In the genomic region with DNA sequence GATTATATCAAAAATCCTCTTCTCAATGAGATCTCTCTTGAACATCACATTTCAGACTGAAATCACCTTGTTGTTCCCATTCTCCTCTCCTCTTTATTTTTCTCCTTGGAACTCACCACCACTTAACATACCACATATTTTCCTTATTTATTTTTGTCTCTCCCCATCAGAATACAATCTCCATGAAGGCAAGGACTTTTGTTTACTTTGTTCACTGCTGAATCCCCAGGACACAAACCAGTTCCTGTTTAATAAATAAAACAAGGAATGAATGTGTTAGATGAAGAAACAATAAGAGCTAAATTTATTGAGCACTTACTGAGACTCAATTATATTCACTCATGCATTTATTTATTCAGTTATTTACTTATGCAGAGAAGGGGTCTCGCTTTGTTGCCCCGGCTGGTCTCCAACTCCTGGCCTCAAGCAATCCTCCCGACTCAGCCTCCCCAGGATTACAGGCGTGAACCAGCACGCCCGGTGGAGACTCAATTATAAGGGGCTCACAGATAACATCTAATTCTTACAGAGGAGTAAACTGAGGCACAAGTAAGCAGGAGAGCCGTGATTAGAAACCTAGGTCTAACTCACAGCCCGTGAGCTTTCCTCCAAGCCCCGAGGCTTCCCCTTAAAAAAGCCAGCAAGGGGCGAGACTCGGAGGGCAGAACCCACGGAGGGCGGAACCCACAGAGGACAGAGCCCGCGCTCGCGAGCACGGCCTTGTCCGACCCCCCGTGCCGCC, we compare ENCODE assay signal across 8 cellular contexts. TPM values are rescaled to one million over a fixed set of nuclear protein-coding genes. Genes with fewer than 3 reads are reported as not detected.
DNase-seq lines count a peak whose midpoint lies in the region; ATAC-seq and TF ChIP-seq lines count a peak whose summit lies in the region.

No MANE protein-coding gene starts in this region.

- no peaks in the 10 kb centered on the region for H3K27me3 ChIP-seq in MM.1S (replicated peaks; ENCODE audit: insufficient read depth, low read length)
- H3K27me3 ChIP-seq in naive thymus-derived CD4-positive, alpha-beta T cell (ENCODE audit: control insufficient read depth in 2 of 2, insufficient read depth in 2 of 2, low read length in 2 of 2) = no peaks in the 10 kb centered on the region

- intact Hi-C loops in naive thymus-derived CD4-positive, alpha-beta T cell (cut with micrococcal nuclease) = loop anchor here (1.0 to 10.0 kb wide), 15 partner anchors 28 to 1312 kb away; partner anchors contain the start of genes ADAM17 (in 2 of the 2), CPSF3 (in 2 of the 2), HPCAL1 (in 2 of the 2) and ITGB1BP1 (in 2 of the 2)

- H3K27ac Mint-ChIP-seq in naive thymus-derived CD4-positive, alpha-beta T cell = peak overlapping the region; percentile 74 to 97 (median 92)

- peak overlapping the region; percentile 87 for H2AFZ ChIP-seq in MM.1S (ENCODE audit: low read length)

- no peaks in the 10 kb centered on the region for H3K9me2 ChIP-seq in MM.1S (replicated peaks; ENCODE audit: insufficient read depth, low read length)

- peak overlapping the region; percentile 89 for H3K4me3 ChIP-seq in AG09309 (ENCODE audit: control insufficient read depth, low read depth, low read length)
- H3K4me3 ChIP-seq in MM.1S (ENCODE audit: low read length) = peak overlapping the region; percentile 86
- H3K4me3 ChIP-seq in coronary artery = peak overlapping the region; percentile 83
- H3K4me3 ChIP-seq in naive thymus-derived CD4-positive, alpha-beta T cell (ENCODE audit: low read length) = peak overlapping the region; percentile 85

- TF ChIP-seq CTCF in AG09309 (IDR thresholded peaks at IDR 0.05; ENCODE audit: control insufficient read depth, insufficient read depth, low read depth, low read length, missing control alignments) = no peak
- TF ChIP-seq CTCF in MM.1S (IDR thresholded peaks at IDR 0.05; ENCODE audit: low read length) = no peak
- no peak for TF ChIP-seq CTCF in coronary artery (IDR thresholded peaks at IDR 0.05)

- H4K20me1 ChIP-seq in MM.1S (ENCODE audit: insufficient read depth, low read length) = no peaks in the 10 kb centered on the region

- peaks cover 36% of the 10 kb centered on the region for H3K79me2 ChIP-seq in MM.1S (ENCODE audit: low read length)

- H3K4me2 ChIP-seq in MM.1S (ENCODE audit: low read depth, low read length) = peak overlapping the region; percentile 91

- peak overlapping the region; percentile 74; the same call in 1 of the 2 replicates for H3K9ac ChIP-seq in MM.1S (ENCODE audit: low read length)

- H3F3A ChIP-seq in MM.1S (ENCODE audit: insufficient read depth, low read length) = peaks cover 23% of the 10 kb centered on the region

- H3K27me3 Mint-ChIP-seq in naive thymus-derived CD4-positive, alpha-beta T cell = peaks cover 0 to 6% (median 0%) of the 10 kb centered on the region in 5 donors

- H3K4me3 Mint-ChIP-seq in naive thymus-derived CD4-positive, alpha-beta T cell = peak overlapping the region; percentile 89 to 95 (median 93)

- DNase-seq in AG09309 (ENCODE audit: low read depth) (no peak), MM.1S (no peak), coronary artery (ENCODE audit: low spot score) (no peak), C1 segment of cervical spinal cord (lab: John Stamatoyannopoulos, UW) (no peak), NCI-H146 treated with DMSO at 0.1 percent for 48 hours (lab: John Stamatoyannopoulos, UW; ENCODE audit: unreplicated experiment) (no peak)
- no peak for DNase-seq in naive thymus-derived CD4-positive, alpha-beta T cell

- no peaks in the 10 kb centered on the region for H3K9me3 ChIP-seq in MM.1S (replicated peaks; ENCODE audit: insufficient read depth, low read length)
- H3K9me3 ChIP-seq in naive thymus-derived CD4-positive, alpha-beta T cell (ENCODE audit: control insufficient read depth in 2 of 3, low read length in 3 of 3) = no peaks in the 10 kb centered on the region

- H3K4me1 ChIP-seq in MM.1S (ENCODE audit: low read length) = peaks cover 7% of the 10 kb centered on the region
- peaks cover 11 to 13% of the 10 kb centered on the region in 2 donors for H3K4me1 ChIP-seq in naive thymus-derived CD4-positive, alpha-beta T cell (ENCODE audit: control insufficient read depth in 2 of 2, insufficient read depth in 2 of 2, low read length in 2 of 2)

- CTCF ChIA-PET in naive thymus-derived CD4-positive, alpha-beta T cell (lab: Charles Lee) = interaction anchor here (1.7 kb wide), 1 partner anchor 28 kb away, joined by 5 read pairs; no protein-coding TSS in a partner anchor

- H3K4me1 Mint-ChIP-seq in naive thymus-derived CD4-positive, alpha-beta T cell = peaks cover 25 to 50% (median 45%) of the 10 kb centered on the region in 7 donors

- H3K27ac ChIP-seq in MM.1S (ENCODE audit: low read length) (peak overlapping the region; percentile 81; the same call in 1 of the 2 replicates), coronary artery (peak overlapping the region; percentile 74 to 84)
- H3K27ac ChIP-seq in naive thymus-derived CD4-positive, alpha-beta T cell (ENCODE audit: low read depth, low read length) = peak overlapping the region; percentile 72

- H3K36me3 ChIP-seq in MM.1S (replicated peaks; ENCODE audit: insufficient read depth, low read length) = no peaks in the 10 kb centered on the region
- peaks cover 0 to 5% (median 5%) of the 10 kb centered on the region in 3 experiments for H3K36me3 ChIP-seq in naive thymus-derived CD4-positive, alpha-beta T cell (ENCODE audit: control insufficient read depth in 2 of 3, insufficient read depth in 3 of 3, low read length in 3 of 3)

- peaks cover 0 to 1% (median 0%) of the 10 kb centered on the region in 11 donors for H3K9me3 Mint-ChIP-seq in naive thymus-derived CD4-positive, alpha-beta T cell

- no peak for ATAC-seq in naive thymus-derived CD4-positive, alpha-beta T cell
- ATAC-seq in GM21825 (IDR thresholded peaks at IDR 0.05; ENCODE audit: unreplicated experiment) (no peak), GM18511 (IDR thresholded peaks at IDR 0.05; ENCODE audit: unreplicated experiment) (no peak)

- POLR2A ChIA-PET in naive thymus-derived CD4-positive, alpha-beta T cell (lab: Charles Lee) = interaction anchor here (0.7 to 1.4 kb wide), 7 partner anchors 106 to 368 kb away, joined by 3 to 5 read pairs (median 3); partner anchors contain the start of genes IAH1, KLF11 and YWHAQ

- H3K36me3 Mint-ChIP-seq in naive thymus-derived CD4-positive, alpha-beta T cell = peaks cover 0 to 22% (median 5%) of the 10 kb centered on the region in 5 donors

RNA-seq across cellular contexts. Expression of gene TAF1B, which starts 0.6 kb away (rescaled TPM):
- 10 to 100 TPM in 4 of 5 experiments, 1 to 10 TPM in 1; 9.2 to 28.2 (median 20.9) TPM for total RNA-seq in naive thymus-derived CD4-positive, alpha-beta T cell
- 1 to 10 TPM; 7.2 to 8.6 TPM for polyA plus RNA-seq in naive thymus-derived CD4-positive, alpha-beta T cell
